Comparison of ENCODE assay signal across 1 cellular context in genomic region chr4:5711479-5712184, GRCh38.
A peak's percentile ranks its signal among the peaks of the same experiment; 100 is the strongest.
TF ChIP-seq lines count a peak whose summit lies in the region.

No MANE protein-coding gene starts in this region.

TF ChIP-seq in HepG2, 621 proteins besides CTCF, POLR2A, EP300 and RAD21 (continued from another document):
- 0 out of 2 replicates have a peak, but pooled peaks have one; percentile 36 for TF ChIP-seq SRY (CRISPR knock-in tag; IDR thresholded peaks at IDR 0.05)
- TF ChIP-seq SRSF4 (IDR thresholded peaks at IDR 0.05; ENCODE audit: low read depth, low read length, poor library complexity, severe bottlenecking): no peak
- 0 out of 2 replicates have a peak, but pooled peaks have one; percentile 52 for TF ChIP-seq ZNF343 (CRISPR knock-in tag; IDR thresholded peaks at IDR 0.05)
- TF ChIP-seq THAP7 (CRISPR knock-in tag; IDR thresholded peaks at IDR 0.05): 0 out of 2 replicates have a peak, but pooled peaks have one; percentile 34
- TF ChIP-seq ZNF775 (CRISPR knock-in tag; IDR thresholded peaks at IDR 0.05; ENCODE audit: borderline replicate concordance): 0 out of 2 replicates have a peak, but pooled peaks have one; percentile 11
- TF ChIP-seq HDAC1 (CRISPR knock-in tag; IDR thresholded peaks at IDR 0.05): peak; percentile 11; the same call in 1 of the 2 replicates
- no peak for TF ChIP-seq JUNB (CRISPR knock-in tag; IDR thresholded peaks at IDR 0.05; ENCODE audit: borderline replicate concordance)
- peak; percentile 41; the same call in 1 of the 2 replicates for TF ChIP-seq ZSCAN21 (CRISPR knock-in tag; IDR thresholded peaks at IDR 0.05; ENCODE audit: borderline replicate concordance)
- TF ChIP-seq ZNF629 (CRISPR knock-in tag; conservative IDR thresholded peaks at IDR 0.05): peak; percentile 73
- TF ChIP-seq ZNF335 (CRISPR knock-in tag; IDR thresholded peaks at IDR 0.05): no peak
- no peak for TF ChIP-seq ZNF644 (CRISPR knock-in tag; IDR thresholded peaks at IDR 0.05; ENCODE audit: low read depth)
- TF ChIP-seq ZFX (CRISPR knock-in tag; IDR thresholded peaks at IDR 0.05; ENCODE audit: low read depth): peak; percentile 53
- TF ChIP-seq ZFY (CRISPR knock-in tag; IDR thresholded peaks at IDR 0.05): peak; percentile 69
- TF ChIP-seq TAF1 (CRISPR knock-in tag; IDR thresholded peaks at IDR 0.05): 0 out of 2 replicates have a peak, but pooled peaks have one; percentile 2
- TF ChIP-seq ZNF687 (CRISPR knock-in tag; IDR thresholded peaks at IDR 0.05): peak; percentile 78
- TF ChIP-seq NRL (CRISPR knock-in tag; IDR thresholded peaks at IDR 0.05; ENCODE audit: borderline replicate concordance): peak; percentile 19; the same call in 1 of the 2 replicates
